ENCODE assay signal across 16 cellular contexts in genomic region chr11:10666556-10666955, GRCh38. TPM values are rescaled to one million over a fixed set of nuclear protein-coding genes. Genes with fewer than 3 reads are reported as not detected.
DNase-seq lines count a peak whose midpoint lies in the region; TF ChIP-seq lines count a peak whose summit lies in the region.
"Had no signal": no experiment of that assay in that cellular context is flagged by ENCODE, and none has a peak within 500 bp of the region (broad histone marks: within the 10 kb centered on the region; RNA-seq: fewer than 3 reads in every experiment).

No MANE protein-coding gene starts in this region.

- H3K27ac ChIP-seq in SK-N-MC = peak overlapping the region; percentile 74
- H3K27ac ChIP-seq in esophagus muscularis mucosa (replicated peaks in 1 of 4) = peak overlapping the region; percentile 85 to 90 (median 86)
- peak overlapping the region; percentile 75 to 89 (median 84) for H3K27ac ChIP-seq in sigmoid colon
- H3K27ac ChIP-seq: spleen had no signal

- TF ChIP-seq POLR2A in esophagus muscularis mucosa (IDR thresholded peaks at IDR 0.05; ENCODE audit: low read depth) (no peak), sigmoid colon (IDR thresholded peaks at IDR 0.05) (no peak)

- H3K36me3 ChIP-seq in SK-N-MC (ENCODE audit: insufficient read depth, low read length) (no peaks in the 10 kb centered on the region), esophagus muscularis mucosa (no peaks in the 10 kb centered on the region), sigmoid colon (no peaks in the 10 kb centered on the region)
- H3K36me3 ChIP-seq: BE2C, spleen had no signal

- H3K36me3 Mint-ChIP-seq in activated T-cell treated with anti-CD3 and anti-CD28 coated beads, Interleukin-2, amount 50 U/mL, for 24 hours (ENCODE audit: low read depth) = no peaks in the 10 kb centered on the region

- TF ChIP-seq CTCF in esophagus muscularis mucosa (IDR thresholded peaks at IDR 0.05) (no peak), sigmoid colon (IDR thresholded peaks at IDR 0.05) (no peak)

- H3K4me3 ChIP-seq in SK-N-MC (no peak overlapping the region), esophagus muscularis mucosa (no peak overlapping the region), sigmoid colon (no peak overlapping the region)
- H3K4me3 ChIP-seq: spleen had no signal

- no peak for TF ChIP-seq EP300 in esophagus muscularis mucosa (IDR thresholded peaks at IDR 0.05)
- no peak for TF ChIP-seq EP300 in sigmoid colon (IDR thresholded peaks at IDR 0.05)

- H3K9ac ChIP-seq in SK-N-MC (ENCODE audit: insufficient read length) = no peak overlapping the region

- no peaks in the 10 kb centered on the region for H3K27me3 ChIP-seq in esophagus muscularis mucosa
- H3K27me3 ChIP-seq in sigmoid colon = no peaks in the 10 kb centered on the region
- H3K27me3 ChIP-seq: BE2C, spleen had no signal

- H3K4me3 Mint-ChIP-seq in activated T-cell treated with anti-CD3 and anti-CD28 coated beads, Interleukin-2, amount 50 U/mL, for 24 hours = no peak overlapping the region
- H3K4me3 Mint-ChIP-seq: neural crest cell had no signal

- no peak overlapping the region for H3K27ac Mint-ChIP-seq in activated T-cell treated with anti-CD3 and anti-CD28 coated beads, Interleukin-2, amount 50 U/mL, for 24 hours

- 44% methylated on average over 2 of the region's 2 CpGs for WGBS in esophagus muscularis mucosa
- 48 to 61% methylated on average over 2 of the region's 2 CpGs for WGBS in sigmoid colon, 2 donors

- intact Hi-C loops in esophagus muscularis mucosa (cut with DNase I) = no loop called here
- intact Hi-C loops in sigmoid colon (cut with DNase I) = no loop called here

- peaks cover 56 to 100% (median 98%) of the 10 kb centered on the region in 4 donors for H3K4me1 ChIP-seq in esophagus muscularis mucosa
- H3K4me1 ChIP-seq in sigmoid colon = peaks cover 0 to 93% (median 88%) of the 10 kb centered on the region in 4 donors

- peaks cover 4% of the 10 kb centered on the region for H3K27me3 Mint-ChIP-seq in activated T-cell treated with anti-CD3 and anti-CD28 coated beads, Interleukin-2, amount 50 U/mL, for 24 hours

- H3K4me1 Mint-ChIP-seq in activated T-cell treated with anti-CD3 and anti-CD28 coated beads, Interleukin-2, amount 50 U/mL, for 24 hours (ENCODE audit: low read depth) = no peaks in the 10 kb centered on the region
- H3K4me1 Mint-ChIP-seq: neural crest cell had no signal

- H3K9me3 ChIP-seq in SK-N-MC (ENCODE audit: low read depth, low read length) (no peaks in the 10 kb centered on the region), esophagus muscularis mucosa (no peaks in the 10 kb centered on the region), sigmoid colon (no peaks in the 10 kb centered on the region)
- H3K9me3 ChIP-seq: BE2C, spleen had no signal

- no peaks in the 10 kb centered on the region for H3K9me3 Mint-ChIP-seq in activated T-cell treated with anti-CD3 and anti-CD28 coated beads, Interleukin-2, amount 50 U/mL, for 24 hours
- H3K9me3 Mint-ChIP-seq: neural crest cell had no signal

- in situ Hi-C loops in Caki2 (cut with HindIII; ENCODE audit: low pct_unique_long_range_greater_than_20kb, low sequenced_read_pairs) = no loop called here

- DNase-seq in Caki2 (ENCODE audit: low read depth) (peak; percentile 49), SK-N-MC (ENCODE audit: low read depth, low spot score) (no peak), esophagus muscularis mucosa (ENCODE audit: extremely low spot score) (no peak), sigmoid colon (no peak), NCI-H526 (lab: John Stamatoyannopoulos, UW) (no peak), LoVo (ENCODE audit: low spot score) (no peak)
- DNase-seq in activated T-cell treated with anti-CD3 and anti-CD28 coated beads, Interleukin-2, amount 50 U/mL, for 24 hours = no peak
- no peak for DNase-seq in NK-92 treated with Interleukin-12 subunit alpha and Interleukin-12 subunit beta, amount 100 ng/mL, for 24 hours (lab: John Stamatoyannopoulos, UW)
- DNase-seq: activated CD4-positive, alpha-beta T cell treated with anti-CD3 and anti-CD28 coated beads, Interleukin-2, amount 50 U/mL, for 48 hours; activated gamma-delta T cell; BE2C; left cardiac atrium; NCI-H1048; NCI-H2227 treated with DMSO at 0.1 percent for 48 hours; spleen had no signal

RNA-seq across cellular contexts. Expression of gene IRAG1, which starts 27.0 kb away (rescaled TPM):
- total RNA-seq in Caki2 (2014; rRNA removed; shearing (Covaris generic); ENCODE audit: low replicate concordance) = 0.23 and 0.30 TPM in 2 replicates
- 100 to 1,000 TPM; 205 to 338 (median 276) TPM for total RNA-seq in esophagus muscularis mucosa
- total RNA-seq in sigmoid colon = 100 to 1,000 TPM in 3 of 4 donors, 10 to 100 TPM in 1; 96.1 to 153 (median 125) TPM
- polyA plus RNA-seq in sigmoid colon = 10 to 100 TPM in 1 of 3 donors, 1 to 10 TPM in 2; 1.8 to 10.6 (median 2.3) TPM

Comparison
In these comparisons a context has a peak if more than half of its experiments do, and no peak if none do; other contexts are left out.
1. RNA of gene IRAG1, which starts 27.0 kb away (total RNA-seq): 205 to 338 TPM in esophagus muscularis mucosa and 96.1 to 153 TPM in sigmoid colon; 0.23 to 0.30 TPM in Caki2; every median in the first group is over 10 times any median in the second.
2. Peak in every context shown above with its lines, with median percentiles within 50 percentile points of each other: H3K27ac ChIP-seq.